In genomic region chr11:47050284-47050683, GRCh38 we compare ENCODE assay signal across 36 cellular contexts.
"Had no signal": no experiment of that assay in that cellular context is flagged by ENCODE, and none has a peak within 500 bp of the region (broad histone marks: within the 10 kb centered on the region; RNA-seq: fewer than 3 reads in every experiment).

No MANE protein-coding gene starts in this region.

- H3K4me1 ChIP-seq: adrenal gland, body of pancreas, breast epithelium had no signal

- H3K4me3 ChIP-seq: adrenal gland, body of pancreas, breast epithelium had no signal

- H3K36me3 ChIP-seq: adrenal gland, brain microvascular endothelial cell, breast epithelium had no signal

- ATAC-seq: activated CD8-positive, alpha-beta T cell treated with anti-CD3 and anti-CD28 coated beads for 36 hours; activated naive CD4-positive, alpha-beta T cell treated with anti-CD3 and anti-CD28 coated beads, Interleukin-2, amount 50 U/mL, for 72 hours; activated T-cell treated with anti-CD3 and anti-CD28 coated beads, Interleukin-2, amount 50 U/mL, for 4 hours; activated T-cell treated with anti-CD3 and anti-CD28 coated beads, Interleukin-2, amount 50 U/mL, for 72 hours; activated T-helper 17 cell treated with anti-CD3 and anti-CD28 coated beads, Interleukin-2, amount 50 U/mL, for 72 hours; body of pancreas had no signal

- H3K4me3 Mint-ChIP-seq: activated B cell treated with CpG ODN at 0.5 μM for 24 hours; activated CD4-positive, alpha-beta memory T cell treated with anti-CD3 and anti-CD28 coated beads for 36 hours; activated CD4-positive, alpha-beta T cell treated with anti-CD3 and anti-CD28 coated beads, Interleukin-2, amount 10 ng/mL, durations not matched to agents 24 days and 14 days; activated CD8-positive, alpha-beta T cell treated with anti-CD3 and anti-CD28 coated beads for 36 hours; activated naive CD4-positive, alpha-beta T cell treated with anti-CD3 and anti-CD28 coated beads for 36 hours; activated naive CD8-positive, alpha-beta T cell treated with anti-CD3 and anti-CD28 coated beads for 36 hours; activated T-cell treated with anti-CD3 and anti-CD28 coated beads, Interleukin-2, amount 50 U/mL, for 4 hours; activated T-cell treated with anti-CD3 and anti-CD28 coated beads, Interleukin-2, amount 50 U/mL, for 72 hours; activated T-helper 1 cell treated with anti-CD3 and anti-CD28 coated beads, Interleukin-12 subunit alpha, Interleukin-12 subunit beta, Interleukin-2, Interleukin-4 antibody, amounts not matched to agents 30 ng/mL and 10 ng/mL and 1 ng/mL, durations not matched to agents 14 hours and 24 hours and 36 hours; activated T-helper 17 cell treated with anti-CD3 and anti-CD28 coated beads, Interleukin-2, amount 50 U/mL, for 72 hours; T-helper 1 cell treated with Interleukin-12 subunit alpha and Interleukin-12 subunit beta and Interleukin-4 antibody, amounts not matched to agents 30 μg/mL and 1 μg/mL, for 36 hours; T-helper 2 cell treated with Interferon-gamma antibody and Interleukin-4, amounts not matched to agents 5 μg/mL and 100 μg/mL, for 36 hours had no signal

- H3K27ac ChIP-seq: adrenal gland, body of pancreas, brain microvascular endothelial cell, breast epithelium, VCaP had no signal

- H3K9me3 ChIP-seq: adrenal gland, body of pancreas, breast epithelium had no signal

- FAIRE-seq: astrocyte, TTC549 had no signal

- H3K4me1 Mint-ChIP-seq: activated CD4-positive, alpha-beta T cell treated with anti-CD3 and anti-CD28 coated beads, Interleukin-2, amount 10 ng/mL, durations not matched to agents 24 days and 14 days; activated naive CD8-positive, alpha-beta T cell treated with anti-CD3 and anti-CD28 coated beads for 36 hours; activated T-helper 17 cell treated with anti-CD3 and anti-CD28 coated beads, Interleukin-2, amount 50 U/mL, for 72 hours had no signal

- H3K9me3 Mint-ChIP-seq: activated B cell treated with CpG ODN at 0.5 μM for 24 hours; activated CD4-positive, alpha-beta memory T cell treated with anti-CD3 and anti-CD28 coated beads for 36 hours; activated CD4-positive, alpha-beta T cell treated with anti-CD3 and anti-CD28 coated beads, Interleukin-2, amount 10 ng/mL, durations not matched to agents 24 days and 14 days; activated CD8-positive, alpha-beta T cell treated with anti-CD3 and anti-CD28 coated beads for 36 hours; activated naive CD4-positive, alpha-beta T cell treated with anti-CD3 and anti-CD28 coated beads for 36 hours; activated naive CD4-positive, alpha-beta T cell treated with anti-CD3 and anti-CD28 coated beads, Interleukin-2, amount 50 U/mL, for 72 hours; activated naive CD8-positive, alpha-beta T cell treated with anti-CD3 and anti-CD28 coated beads for 36 hours; activated T-cell treated with anti-CD3 and anti-CD28 coated beads, Interleukin-2, amount 50 U/mL, for 4 hours; activated T-cell treated with anti-CD3 and anti-CD28 coated beads, Interleukin-2, amount 50 U/mL, for 72 hours; activated T-helper 1 cell treated with anti-CD3 and anti-CD28 coated beads, Interleukin-12 subunit alpha, Interleukin-12 subunit beta, Interleukin-2, Interleukin-4 antibody, amounts not matched to agents 30 ng/mL and 10 ng/mL and 1 ng/mL, durations not matched to agents 14 hours and 24 hours and 36 hours; activated T-helper 17 cell treated with anti-CD3 and anti-CD28 coated beads, Interleukin-2, amount 50 U/mL, for 72 hours; T-helper 1 cell treated with Interleukin-12 subunit alpha and Interleukin-12 subunit beta and Interleukin-4 antibody, amounts not matched to agents 30 μg/mL and 1 μg/mL, for 36 hours; T-helper 2 cell treated with Interferon-gamma antibody and Interleukin-4, amounts not matched to agents 5 μg/mL and 100 μg/mL, for 36 hours had no signal

- H3K27me3 ChIP-seq: adrenal gland, body of pancreas, brain microvascular endothelial cell, breast epithelium had no signal

- DNase-seq: activated B cell treated with CpG ODN at 0.5 μM for 24 hours; activated CD4-positive, alpha-beta memory T cell treated with anti-CD3 and anti-CD28 coated beads for 36 hours; activated CD4-positive, alpha-beta T cell treated with anti-CD3 and anti-CD28 coated beads for 4 hours; activated CD4-positive, alpha-beta T cell treated with anti-CD3 and anti-CD28 coated beads, Interleukin-2, amount 10 ng/mL, durations not matched to agents 24 days and 14 days; activated CD4-positive, alpha-beta T cell treated with anti-CD3 and anti-CD28 coated beads, Interleukin-2, amount 50 U/mL, for 1 hour; activated CD4-positive, alpha-beta T cell treated with anti-CD3 and anti-CD28 coated beads, Interleukin-2, amount 50 U/mL, for 4 hours; activated CD4-positive, CD25-positive, alpha-beta regulatory T cell treated with anti-CD3 and anti-CD28 coated beads, Interleukin-2, amount 50 U/mL, for 72 hours; activated CD8-positive, alpha-beta memory T cell treated with anti-CD3 and anti-CD28 coated beads, Interleukin-2, amount 50 U/mL, for 4 hours; activated CD8-positive, alpha-beta T cell treated with anti-CD3 and anti-CD28 coated beads for 36 hours; activated effector memory CD4-positive, alpha-beta T cell treated with anti-CD3 and anti-CD28 coated beads, Interleukin-2, amount 50 U/mL, for 16 hours; activated gamma-delta T cell treated with Interleukin-2 at 50 U/mL for 16 hours; activated naive CD4-positive, alpha-beta T cell; activated naive CD4-positive, alpha-beta T cell treated with anti-CD3 and anti-CD28 coated beads for 36 hours; activated naive CD4-positive, alpha-beta T cell treated with anti-CD3 and anti-CD28 coated beads, Interleukin-2, amount 50 U/mL, for 16 hours; activated naive CD8-positive, alpha-beta T cell treated with anti-CD3 and anti-CD28 coated beads for 36 hours; activated T-cell treated with anti-CD3 and anti-CD28 coated beads for 4 hours; activated T-cell treated with anti-CD3 and anti-CD28 coated beads, Interleukin-2, amount 50 U/mL, for 1 hour; activated T-cell treated with anti-CD3 and anti-CD28 coated beads, Interleukin-2, amount 50 U/mL, for 4 hours; activated T-cell treated with anti-CD3 and anti-CD28 coated beads, Interleukin-2, amount 50 U/mL, for 72 hours; adrenal gland; amniotic stem cell; aorta; body of pancreas; brain microvascular endothelial cell; central memory CD4-positive, alpha-beta T cell; T-helper 2 cell; T-helper 9 cell had no signal

- H3K27ac Mint-ChIP-seq: activated B cell treated with CpG ODN at 0.5 μM for 24 hours; activated CD4-positive, alpha-beta memory T cell treated with anti-CD3 and anti-CD28 coated beads for 36 hours; activated CD4-positive, alpha-beta T cell treated with anti-CD3 and anti-CD28 coated beads, Interleukin-2, amount 10 ng/mL, durations not matched to agents 24 days and 14 days; activated CD8-positive, alpha-beta T cell treated with anti-CD3 and anti-CD28 coated beads for 36 hours; activated naive CD4-positive, alpha-beta T cell treated with anti-CD3 and anti-CD28 coated beads for 36 hours; activated naive CD4-positive, alpha-beta T cell treated with anti-CD3 and anti-CD28 coated beads, Interleukin-2, amount 50 U/mL, for 72 hours; activated naive CD8-positive, alpha-beta T cell treated with anti-CD3 and anti-CD28 coated beads for 36 hours; activated T-cell treated with anti-CD3 and anti-CD28 coated beads, Interleukin-2, amount 50 U/mL, for 72 hours; activated T-helper 1 cell treated with anti-CD3 and anti-CD28 coated beads, Interleukin-12 subunit alpha, Interleukin-12 subunit beta, Interleukin-2, Interleukin-4 antibody, amounts not matched to agents 30 ng/mL and 10 ng/mL and 1 ng/mL, durations not matched to agents 14 hours and 24 hours and 36 hours; activated T-helper 17 cell treated with anti-CD3 and anti-CD28 coated beads, Interleukin-2, amount 50 U/mL, for 72 hours; T-helper 1 cell treated with Interleukin-12 subunit alpha and Interleukin-12 subunit beta and Interleukin-4 antibody, amounts not matched to agents 30 μg/mL and 1 μg/mL, for 36 hours; T-helper 2 cell treated with Interferon-gamma antibody and Interleukin-4, amounts not matched to agents 5 μg/mL and 100 μg/mL, for 36 hours had no signal

- H3K27me3 Mint-ChIP-seq: activated B cell treated with CpG ODN at 0.5 μM for 24 hours; activated CD4-positive, alpha-beta memory T cell treated with anti-CD3 and anti-CD28 coated beads for 36 hours; activated CD8-positive, alpha-beta T cell treated with anti-CD3 and anti-CD28 coated beads for 36 hours; activated naive CD8-positive, alpha-beta T cell treated with anti-CD3 and anti-CD28 coated beads for 36 hours; activated T-helper 17 cell treated with anti-CD3 and anti-CD28 coated beads, Interleukin-2, amount 50 U/mL, for 72 hours had no signal
